Comparison of ENCODE assay signal across 8 cellular contexts in genomic region chr15:82750831-82751181, GRCh38. TPM values are rescaled to one million over a fixed set of nuclear protein-coding genes. Genes with fewer than 3 reads are reported as not detected.
DNase-seq lines count a peak whose midpoint lies in the region; ATAC-seq and TF ChIP-seq lines count a peak whose summit lies in the region.

No MANE protein-coding gene starts in this region.

- peaks cover 48% of the 10 kb centered on the region for H3K36me3 ChIP-seq in OCI-LY7 (ENCODE audit: insufficient read depth, low read length)

- intact Hi-C loops in OCI-LY7 (cut with micrococcal nuclease; ENCODE audit: unreplicated experiment), result loop anchor here (1.0 to 5.0 kb wide), 4 partner anchors 55 to 456 kb away; partner anchors contain the start of genes FSD2, HDGFL3 and RPS17

- TF ChIP-seq CTCF in OCI-LY7 (conservative IDR thresholded peaks at IDR 0.05; ENCODE audit: low read length), result peak; percentile 46; the same call in 1 of the 2 replicates
- no peak for TF ChIP-seq CTCF in mesothelial cell of epicardium (IDR thresholded peaks at IDR 0.05; ENCODE audit: unreplicated experiment)

- peak overlapping the region; percentile 80 for H3K4me2 ChIP-seq in OCI-LY7 (ENCODE audit: low read length)

- H3K4me3 ChIP-seq in OCI-LY7 (ENCODE audit: low read depth, low read length, poor library complexity, severe bottlenecking), result peak overlapping the region; percentile 90

- peaks cover 23% of the 10 kb centered on the region for H3K36me3 Mint-ChIP-seq in mesothelial cell of epicardium

- peak overlapping the region; percentile 73; the same call in 1 of the 2 replicates for H2AFZ ChIP-seq in OCI-LY7 (ENCODE audit: low read length)

- H3K9me3 ChIP-seq in OCI-LY7 (ENCODE audit: low read length), result no peaks in the 10 kb centered on the region

- peaks cover 36% of the 10 kb centered on the region for H3K4me1 ChIP-seq in OCI-LY7 (ENCODE audit: insufficient read depth, low read length, poor library complexity, severe bottlenecking)

- TSS peak; percentile 78 for BruUV-seq in OCI-LY7 (replicated peaks; lab: Mats Ljungman, UMichigan)

- H3K9me2 ChIP-seq in OCI-LY7 (ENCODE audit: insufficient read depth, low read length), result no peaks in the 10 kb centered on the region

- peaks cover 61% of the 10 kb centered on the region for H3K79me2 ChIP-seq in OCI-LY7 (ENCODE audit: insufficient read depth, low read depth, low read length)

- H3K9me3 Mint-ChIP-seq in mesothelial cell of epicardium, result no peaks in the 10 kb centered on the region

- POLR2A ChIA-PET in OCI-LY7 (lab: Charles Lee), result interaction anchor here (0.6 to 3.0 kb wide), 14 partner anchors 9 to 1358 kb away, joined by 3 to 26 read pairs (median 5); partner anchors contain the start of genes RAMAC and RPS17

- H4K20me1 ChIP-seq in OCI-LY7 (ENCODE audit: insufficient read depth, low read length), result peaks cover 32% of the 10 kb centered on the region

- DNase-seq in NCI-H82 (lab: John Stamatoyannopoulos, UW) (peak; percentile 54), NCI-H82 treated with DMSO at 0.1 percent for 48 hours (lab: John Stamatoyannopoulos, UW; ENCODE audit: unreplicated experiment) (no peak), OCI-LY7 (ENCODE audit: low spot score) (peak; percentile 71), dermis blood vessel endothelial cell (peak; percentile 41), mesothelial cell of epicardium (ENCODE audit: low spot score in 2 of 2, unreplicated experiment in 2 of 2) (no peak), NCI-H345 (lab: John Stamatoyannopoulos, UW) (no peak), NCI-H345 treated with DMSO at 0.1 percent for 48 hours (lab: John Stamatoyannopoulos, UW; ENCODE audit: unreplicated experiment) (no peak)

- no peaks in the 10 kb centered on the region for H3K27me3 Mint-ChIP-seq in mesothelial cell of epicardium (ENCODE audit: low read depth)

- CTCF ChIA-PET in OCI-LY7 (lab: Charles Lee; ENCODE audit: unreplicated experiment), result interaction anchor here (0.9 kb wide), 1 partner anchor 208 kb away, joined by 3 read pairs; no protein-coding TSS in a partner anchor

- H3K27ac ChIP-seq in OCI-LY7 (ENCODE audit: low read depth, low read length, poor library complexity, severe bottlenecking), result peak overlapping the region; percentile 75

- H3K27ac Mint-ChIP-seq in mesothelial cell of epicardium, result peak overlapping the region; percentile 97

- peaks cover 19% of the 10 kb centered on the region for H3K4me1 Mint-ChIP-seq in mesothelial cell of epicardium

- peak overlapping the region; percentile 99 for H3K4me3 Mint-ChIP-seq in mesothelial cell of epicardium

- ATAC-seq in HG02623 (IDR thresholded peaks at IDR 0.05; ENCODE audit: unreplicated experiment), result peak; percentile 38

RNA-seq across cellular contexts. Expression of gene AP3B2, which starts 41.1 kb away (rescaled TPM):
- not detected in 2 replicates for total RNA-seq in OCI-LY7 (2014; rRNA removed; shearing (Covaris generic))
- total RNA-seq in OCI-LY7 (2022) (0.13 and 0.50 TPM in 2 replicates), dermis blood vessel endothelial cell (0.17 TPM in 1 of 2 replicates, not detected in the other), mesothelial cell of epicardium (1.3 to 2.5 TPM (median 2.4 TPM) in 3 replicates)

RNA-seq across cellular contexts. Expression of gene FSD2, which starts 55.1 kb away (rescaled TPM):
- 0.13 and 0.92 TPM in 2 replicates for total RNA-seq in OCI-LY7 (2014; rRNA removed; shearing (Covaris generic))
- total RNA-seq in OCI-LY7 (2022), result 0.28 and 0.32 TPM in 2 replicates
- not detected in 2 replicates for total RNA-seq in dermis blood vessel endothelial cell
- not detected in 3 replicates for total RNA-seq in mesothelial cell of epicardium

RNA-seq across cellular contexts. Expression of gene WHAMM, which starts 58.6 kb away (rescaled TPM):
- 7.3 and 8.6 TPM in 2 replicates for total RNA-seq in OCI-LY7 (2014; rRNA removed; shearing (Covaris generic))
- total RNA-seq in OCI-LY7 (2022), result 13.6 and 13.7 TPM in 2 replicates
- 8.0 TPM in 2 replicates for total RNA-seq in dermis blood vessel endothelial cell
- 8.8 to 9.4 TPM (median 9.3 TPM) in 3 replicates for total RNA-seq in mesothelial cell of epicardium

Comparison
In these comparisons a context has a peak if more than half of its experiments do, and no peak if none do; other contexts are left out.
1. DNase-seq: peak in NCI-H82 (single experiment), OCI-LY7 (single experiment) and dermis blood vessel endothelial cell (single experiment); none in NCI-H82 treated with DMSO at 0.1 percent for 48 hours (single experiment), mesothelial cell of epicardium (0 of 2), NCI-H345 (single experiment) and NCI-H345 treated with DMSO at 0.1 percent for 48 hours (single experiment).